8 cellular contexts compared by ENCODE assay signal in genomic region chr6:34143884-34144580, GRCh38. TPM values are rescaled to one million over a fixed set of nuclear protein-coding genes. Genes with fewer than 3 reads are reported as not detected.
DNase-seq lines count a peak whose midpoint lies in the region; ATAC-seq and TF ChIP-seq lines count a peak whose summit lies in the region.

No MANE protein-coding gene starts in this region.

- peak overlapping the region; percentile 82 for H3K4me2 ChIP-seq in neural cell (ENCODE audit: low read length)

- CTCF ChIA-PET in HEK293 (lab: Yijun Ruan, JAX), result interaction anchor here (0.6 to 3.0 kb wide), 13 partner anchors 10 to 536 kb away, joined by 3 to 23 read pairs (median 5); no protein-coding TSS in a partner anchor

- DNase-seq in T follicular helper cell (ENCODE audit: low read depth), result peak; percentile 32
- DNase-seq in caudate nucleus (lab: John Stamatoyannopoulos, UW), result peak in 24 of 61 donors; percentile 10 to 79 (median 30)
- DNase-seq in upper lobe of right lung, result peak; percentile 62

- TF ChIP-seq EP300 in neural cell (conservative IDR thresholded peaks at IDR 0.05; ENCODE audit: poor library complexity, severe bottlenecking), result peak; percentile 45

- H3K9ac ChIP-seq in neural cell (ENCODE audit: low read length), result peak overlapping the region; percentile 74

- H3K79me2 ChIP-seq in ACC112 (ENCODE audit: control insufficient read depth, insufficient read depth, low read length, unreplicated experiment) (no peaks in the 10 kb centered on the region), neural cell (replicated peaks; ENCODE audit: insufficient read depth, low read length) (no peaks in the 10 kb centered on the region)

- no peaks in the 10 kb centered on the region for H4K20me1 ChIP-seq in neural cell (ENCODE audit: insufficient read depth)

- H2AFZ ChIP-seq in ACC112 (ENCODE audit: low read length, unreplicated experiment), result no peak overlapping the region
- H2AFZ ChIP-seq in neural cell (ENCODE audit: low read depth, low read length), result no peak overlapping the region

- no peaks in the 10 kb centered on the region for H3K9me3 ChIP-seq in HEK293 (ENCODE audit: control insufficient read depth, insufficient read depth, low read depth, low read length)
- H3K9me3 ChIP-seq in neural cell (ENCODE audit: low read length), result no peaks in the 10 kb centered on the region
- H3K9me3 ChIP-seq in upper lobe of right lung, result no peaks in the 10 kb centered on the region

- H3F3A ChIP-seq in neural cell (ENCODE audit: insufficient read depth, low read length, poor library complexity, severe bottlenecking), result no peaks in the 10 kb centered on the region

- no peaks in the 10 kb centered on the region for H3K36me3 ChIP-seq in ACC112 (ENCODE audit: insufficient read depth, low read length)
- no peaks in the 10 kb centered on the region for H3K36me3 ChIP-seq in HEK293 (ENCODE audit: control insufficient read depth in 2 of 2, insufficient read depth in 1 of 2, low read length in 2 of 2)
- H3K36me3 ChIP-seq in neural cell (ENCODE audit: insufficient read depth, low read length), result no peaks in the 10 kb centered on the region
- H3K36me3 ChIP-seq in upper lobe of right lung, result no peaks in the 10 kb centered on the region

- H3K4me3 ChIP-seq in ACC112 (ENCODE audit: low read depth, low read length) (peak overlapping the region; percentile 61), HEK293 (ENCODE audit: low read depth, low read length) (peak overlapping the region; percentile 45), neural cell (ENCODE audit: low read length) (peak overlapping the region; percentile 93), upper lobe of right lung (peak overlapping the region; percentile 34)

- POLR2A ChIA-PET in HEK293 (lab: Yijun Ruan, JAX), result no interaction called here

- no peak overlapping the region for H3K27ac ChIP-seq in ACC112 (ENCODE audit: low read depth, low read length)
- no peak overlapping the region; the same call in 1 of the 2 replicates for H3K27ac ChIP-seq in HEK293 (ENCODE audit: extremely low read depth, low read depth, low read length)
- H3K27ac ChIP-seq in caudate nucleus (ENCODE audit: low read depth, low read length), result peak overlapping the region; percentile 70
- no peak overlapping the region for H3K27ac ChIP-seq in neural cell (ENCODE audit: low read length)
- no peak overlapping the region for H3K27ac ChIP-seq in upper lobe of right lung

- peak; percentile 98 for TF ChIP-seq CTCF in HEK293 (tag by site-specific recombination; IDR thresholded peaks at IDR 0.05)
- TF ChIP-seq CTCF in neural cell (IDR thresholded peaks at IDR 0.05; ENCODE audit: poor library complexity, severe bottlenecking), result peak; percentile 74
- TF ChIP-seq CTCF in upper lobe of right lung (IDR thresholded peaks at IDR 0.05), result no peak

- peak; percentile 54 for TF ChIP-seq RAD21 in neural cell (conservative IDR thresholded peaks at IDR 0.05)

- ATAC-seq in upper lobe of right lung (peak; percentile 9), HG03280 (IDR thresholded peaks at IDR 0.05; ENCODE audit: unreplicated experiment) (no peak), HG02588 (IDR thresholded peaks at IDR 0.05; ENCODE audit: unreplicated experiment) (no peak)

- intact Hi-C loops in upper lobe of right lung (cut with DNase I), result no loop called here

- H3K27me3 ChIP-seq in ACC112 (ENCODE audit: insufficient read depth, low read length) (peaks cover 69% of the 10 kb centered on the region), neural cell (ENCODE audit: insufficient read depth, low read depth, low read length) (peaks cover 37% of the 10 kb centered on the region), upper lobe of right lung (peaks cover 73% of the 10 kb centered on the region)

- peaks cover 6% of the 10 kb centered on the region for H3K4me1 ChIP-seq in ACC112 (ENCODE audit: control insufficient read depth, insufficient read depth, low read length, unreplicated experiment)
- peaks cover 11% of the 10 kb centered on the region for H3K4me1 ChIP-seq in HEK293 (ENCODE audit: control insufficient read depth, insufficient read depth, low read length)
- H3K4me1 ChIP-seq in upper lobe of right lung, result peaks cover 17% of the 10 kb centered on the region

- H3K9me2 ChIP-seq in neural cell (ENCODE audit: insufficient read depth, low read length), result no peaks in the 10 kb centered on the region

TF ChIP-seq in HEK293, 187 proteins besides CTCF, POLR2A, EP300 and RAD21 (continues in another document):
- TF ChIP-seq ZNF146 (tag by site-specific recombination; IDR thresholded peaks at IDR 0.05), result no peak
- TF ChIP-seq ZBTB20 (tag by site-specific recombination; IDR thresholded peaks at IDR 0.05), result peak; percentile 46; the same call in 1 of the 2 replicates
- peak; percentile 76 for TF ChIP-seq SP3 (tag by site-specific recombination; IDR thresholded peaks at IDR 0.05)
- TF ChIP-seq ZNF777 (tag by site-specific recombination; IDR thresholded peaks at IDR 0.05; ENCODE audit: borderline replicate concordance), result peak; percentile 23; the same call in 1 of the 2 replicates
- TF ChIP-seq KLF10 (tag by site-specific recombination; IDR thresholded peaks at IDR 0.05), result no peak
- peak; percentile 84 for TF ChIP-seq KLF9 (tag by site-specific recombination; IDR thresholded peaks at IDR 0.05; ENCODE audit: low read depth)
- TF ChIP-seq PBX3 (CRISPR knock-in tag; IDR thresholded peaks at IDR 0.05), result peak; percentile 50
- TF ChIP-seq ZXDB (tag by site-specific recombination; IDR thresholded peaks at IDR 0.05), result 0 out of 2 replicates have a peak, but pooled peaks have one; percentile 54
- peak; percentile 78; the same call in 1 of the 2 replicates for TF ChIP-seq ZBTB17 (tag by site-specific recombination; IDR thresholded peaks at IDR 0.05)
- peak; percentile 90 for TF ChIP-seq ZBTB26 (tag by site-specific recombination; optimal IDR thresholded peaks at IDR 0.05)
- TF ChIP-seq SP7 (tag by site-specific recombination; IDR thresholded peaks at IDR 0.05), result peak; percentile 31; the same call in 1 of the 2 replicates
- TF ChIP-seq ZNF501 (tag by site-specific recombination; IDR thresholded peaks at IDR 0.05), result 0 out of 2 replicates have a peak, but pooled peaks have one; percentile 74

TF ChIP-seq in neural cell, 6 proteins besides CTCF, POLR2A, EP300 and RAD21:
- TF ChIP-seq REST (IDR thresholded peaks at IDR 0.05; ENCODE audit: borderline replicate concordance) (peak; percentile 46), POLR2AphosphoS5 (IDR thresholded peaks at IDR 0.05) (peak; percentile 61), EZH2 (IDR thresholded peaks at IDR 0.05; ENCODE audit: borderline replicate concordance, insufficient read depth, low read length, poor library complexity, severe bottlenecking) (no peak), SMC3 (conservative IDR thresholded peaks at IDR 0.05; ENCODE audit: poor library complexity) (peak; percentile 58), MXI1 (conservative IDR thresholded peaks at IDR 0.05; ENCODE audit: poor library complexity, severe bottlenecking) (peak; percentile 49), TAF1 (IDR thresholded peaks at IDR 0.05; ENCODE audit: low read depth) (no peak)

RNA-seq across cellular contexts. Expression of gene GRM4, which starts 1.9 kb away (rescaled TPM):
- 2.1 and 3.7 TPM in 2 replicates for polyA plus RNA-seq in neural cell
- polyA minus RNA-seq in neural cell, result 6.0 and 8.0 TPM in 2 replicates
- 0.29 TPM for total RNA-seq in upper lobe of right lung

Comparison
In these comparisons a context has a peak if more than half of its experiments do, and no peak if none do; other contexts are left out.
1. H3K4me3 ChIP-seq: peak in every context shown above with its lines; median percentile 93 in neural cell; 61 in ACC112; 45 in HEK293; 34 in upper lobe of right lung.